In genomic region chr22:46769706-46770105, GRCh38 we compare ENCODE assay signal across 12 cellular contexts. TPM values are rescaled to one million over a fixed set of nuclear protein-coding genes. Genes with fewer than 3 reads are reported as not detected.
DNase-seq lines count a peak whose midpoint lies in the region; ATAC-seq, FAIRE-seq and TF ChIP-seq lines count a peak whose summit lies in the region.
"Had no signal": no experiment of that assay in that cellular context is flagged by ENCODE, and none has a peak within 500 bp of the region (broad histone marks: within the 10 kb centered on the region; RNA-seq: fewer than 3 reads in every experiment).

No MANE protein-coding gene starts in this region.

- H3K4me3 ChIP-seq in liver (ENCODE audit: low read depth in 1 of 3, low read length in 3 of 3): no peak overlapping the region
- H3K4me3 ChIP-seq in HepG2 (replicated peaks in 1 of 3; ENCODE audit: insufficient read depth in 1 of 3, low read depth in 2 of 3, low read length in 3 of 3): no peak overlapping the region
- no peak overlapping the region for H3K4me3 ChIP-seq in uterus
- H3K4me3 ChIP-seq in GM23248: no peak overlapping the region
- H3K4me3 ChIP-seq: SK-N-MC had no signal

- H3K36me3 Mint-ChIP-seq in naive thymus-derived CD8-positive, alpha-beta T cell: peaks cover 0 to 47% (median 0%) of the 10 kb centered on the region in 3 donors

- no peaks in the 10 kb centered on the region for H3K9me3 Mint-ChIP-seq in naive thymus-derived CD8-positive, alpha-beta T cell

- peaks cover 16% of the 10 kb centered on the region; the same call in 1 of the 2 replicates for H3F3A ChIP-seq in GM23248 (ENCODE audit: insufficient read depth)

- peaks cover 54% of the 10 kb centered on the region for H3K79me2 ChIP-seq in HepG2 (ENCODE audit: insufficient read depth, low read length)
- peaks cover 92% of the 10 kb centered on the region for H3K79me2 ChIP-seq in GM23248 (ENCODE audit: insufficient read depth)

- no peak for TF ChIP-seq POLR2A in HepG2 (IDR thresholded peaks at IDR 0.05; ENCODE audit: insufficient read depth in 1 of 2, low read depth in 2 of 2, low read length in 2 of 2)
- no peak for TF ChIP-seq POLR2A in uterus (IDR thresholded peaks at IDR 0.05)

- no peaks in the 10 kb centered on the region for H3K9me2 ChIP-seq in GM23248 (ENCODE audit: insufficient read depth)

- peaks cover 43 to 85% (median 80%) of the 10 kb centered on the region in 4 donors for H3K4me1 Mint-ChIP-seq in naive thymus-derived CD8-positive, alpha-beta T cell

- H3K9ac ChIP-seq in liver (ENCODE audit: low read depth in 1 of 2, low read length in 2 of 2): no peak overlapping the region
- H3K9ac ChIP-seq in HepG2 (ENCODE audit: insufficient read depth, low read depth, low read length): no peak overlapping the region
- H3K9ac ChIP-seq in GM23248: no peak overlapping the region

- H2AFZ ChIP-seq in HepG2 (ENCODE audit: low read length) (no peak overlapping the region), GM23248 (no peak overlapping the region)

- TF ChIP-seq EP300 in HepG2 (IDR thresholded peaks at IDR 0.05; ENCODE audit: low read depth in 2 of 2, low read length in 2 of 2): no peak
- TF ChIP-seq EP300 in HepG2 (CRISPR knock-in tag; IDR thresholded peaks at IDR 0.05; ENCODE audit: borderline replicate concordance): no peak

- 91% methylated on average over 6 of the region's 6 CpGs for WGBS in liver
- WGBS in HepG2 (ENCODE audit: low lambda C conversion rate): 91% methylated on average over 6 of the region's 6 CpGs
- 98 to 100% methylated on average over 6 of the region's 6 CpGs for WGBS in GM23248 (ENCODE audit: low coverage in 1 of 2, low lambda C conversion rate in 2 of 2, missing lambda C conversion rate in 2 of 2), 2 experiments

- FAIRE-seq in HepG2 (lab: Jason Lieb, UNC): no peak
- FAIRE-seq: endometrium had no signal

- intact Hi-C loops in HepG2 (cut with micrococcal nuclease; ENCODE audit: unreplicated experiment) (no loop called here), uterus (cut with DNase I; ENCODE audit: low total_unique reads) (no loop called here)

- ATAC-seq in HepG2: no peak
- no peak for ATAC-seq in naive thymus-derived CD8-positive, alpha-beta T cell
- ATAC-seq in HG03439 (IDR thresholded peaks at IDR 0.05; ENCODE audit: unreplicated experiment): no peak

- POLR2A ChIA-PET in HepG2 (lab: Yijun Ruan, JAX): no interaction called here
- POLR2A ChIA-PET in naive thymus-derived CD8-positive, alpha-beta T cell (lab: Charles Lee): interaction anchor here (2.3 kb wide), 1 partner anchor 22 kb away, joined by 10 read pairs; no protein-coding TSS in a partner anchor

- in situ Hi-C loops in HepG2 (cut with HindIII; ENCODE audit: extremely low pct_ligation_motif_present, low pct_unique_long_range_greater_than_20kb) (no loop called here), GM23248 (cut with MboI) (no loop called here)

- peak overlapping the region; percentile 65 to 72 for H3K27ac ChIP-seq in liver (ENCODE audit: low read depth in 1 of 2, low read length in 2 of 2)
- H3K27ac ChIP-seq in HepG2 (ENCODE audit: extremely low read length, insufficient read depth, low read length): no peak overlapping the region
- H3K27ac ChIP-seq in caudate nucleus (ENCODE audit: low read depth, low read length): peak overlapping the region; percentile 72
- H3K27ac ChIP-seq in uterus: peak overlapping the region; percentile 37 to 41
- H3K27ac ChIP-seq in GM23248: no peak overlapping the region
- H3K27ac ChIP-seq: C4-2B had no signal

- BruUV-seq in HepG2 (replicated peaks; lab: Mats Ljungman, UMichigan): no TSS peak

- H3K27me3 ChIP-seq in liver (ENCODE audit: control insufficient read depth in 4 of 4, insufficient read depth in 4 of 4, low read length in 3 of 4): no peaks in the 10 kb centered on the region
- no peaks in the 10 kb centered on the region; a peak in 1 of 5 replicates for H3K27me3 ChIP-seq in HepG2 (ENCODE audit: control insufficient read depth in 1 of 2, insufficient read depth in 2 of 2, low read length in 2 of 2)
- H3K27me3 ChIP-seq in uterus: no peaks in the 10 kb centered on the region
- no peaks in the 10 kb centered on the region for H3K27me3 ChIP-seq in GM23248 (replicated peaks; ENCODE audit: insufficient read depth)

- no peaks in the 10 kb centered on the region for H4K20me1 ChIP-seq in HepG2 (ENCODE audit: insufficient read depth, low read length)
- H4K20me1 ChIP-seq in GM23248 (ENCODE audit: insufficient read depth): no peaks in the 10 kb centered on the region

- H3K4me1 ChIP-seq in liver (ENCODE audit: control insufficient read depth in 4 of 4, insufficient read depth in 4 of 4, low read length in 3 of 4) (peaks cover 0 to 21% (median 9%) of the 10 kb centered on the region in 4 donors), HepG2 (ENCODE audit: insufficient read depth, low read length) (peaks cover 28% of the 10 kb centered on the region), uterus (no peaks in the 10 kb centered on the region), GM23248 (ENCODE audit: insufficient read depth) (peaks cover 13% of the 10 kb centered on the region)

- TF ChIP-seq CTCF in liver (IDR thresholded peaks at IDR 0.05; ENCODE audit: low read depth, low read length, missing input control): no peak
- TF ChIP-seq CTCF in HepG2 (CRISPR knock-in tag; IDR thresholded peaks at IDR 0.05): no peak
- no peak for TF ChIP-seq CTCF in uterus (IDR thresholded peaks at IDR 0.05)

- H3K27me3 Mint-ChIP-seq in naive thymus-derived CD8-positive, alpha-beta T cell: no peaks in the 10 kb centered on the region

- peak overlapping the region in 3 of 10 donors; percentile 41 to 79 (median 41) for H3K4me3 Mint-ChIP-seq in naive thymus-derived CD8-positive, alpha-beta T cell

- H3K27ac Mint-ChIP-seq in naive thymus-derived CD8-positive, alpha-beta T cell: peak overlapping the region; percentile 51 to 96 (median 88)

- H3K4me2 ChIP-seq in HepG2 (ENCODE audit: low read depth, low read length) (no peak overlapping the region), GM23248 (ENCODE audit: unreplicated experiment) (no peak overlapping the region)

- H3K9me3 ChIP-seq in liver (ENCODE audit: control insufficient read depth in 4 of 4, low read length in 3 of 4) (no peaks in the 10 kb centered on the region), HepG2 (ENCODE audit: low read length) (no peaks in the 10 kb centered on the region), uterus (no peaks in the 10 kb centered on the region), GM23248 (ENCODE audit: low read depth) (no peaks in the 10 kb centered on the region)

- DNase-seq in HepG2 (ENCODE audit: low spot score) (no peak), caudate nucleus (lab: John Stamatoyannopoulos, UW) (no peak), uterus (no peak), GM23248 (no peak)
- DNase-seq in naive thymus-derived CD8-positive, alpha-beta T cell: no peak
- DNase-seq in stimulated activated CD4-positive, alpha-beta T cell treated with anti-CD3 and anti-CD28 coated beads, Interleukin-2, amount 100 ng/mL, for 48 hours: no peak
- DNase-seq: KBM-7 had no signal

- CTCF ChIA-PET in HepG2 (lab: Yijun Ruan, JAX; ENCODE audit: low intra/inter-chr PET ratio, low total read pairs): no interaction called here

- no peaks in the 10 kb centered on the region for H3K36me3 ChIP-seq in liver (ENCODE audit: control insufficient read depth in 4 of 4, insufficient read depth in 3 of 4, low read depth in 1 of 4, low read length in 3 of 4)
- 0 out of 5 replicates have a peak, but pooled peaks cover 0 to 2% of the 10 kb centered on the region in 2 experiments for H3K36me3 ChIP-seq in HepG2 (replicated peaks in 1 of 2; ENCODE audit: control insufficient read depth in 1 of 2, insufficient read depth in 2 of 2, low read length in 2 of 2)
- no peaks in the 10 kb centered on the region for H3K36me3 ChIP-seq in uterus
- no peaks in the 10 kb centered on the region for H3K36me3 ChIP-seq in GM23248 (ENCODE audit: low read depth)

- TF ChIP-seq RAD21 in liver (IDR thresholded peaks at IDR 0.05) (no peak), HepG2 (CRISPR knock-in tag; IDR thresholded peaks at IDR 0.05) (no peak)

RNA-seq across cellular contexts. Expression of gene TBC1D22A, which starts 7.3 kb away (rescaled TPM):
- total RNA-seq in liver: 10 to 100 TPM in 1 of 2 donors, 1 to 10 TPM in 1; 8.3 to 12.4 TPM
- polyA plus RNA-seq in liver: 1 to 10 TPM; 4.1 to 8.5 TPM
- total RNA-seq in HepG2 (2016; rRNA removed; fragmentation: Illumina TruSeq; extraction: Trizol): 17.3 and 17.6 TPM in 2 replicates
- total RNA-seq in HepG2 (2016; cell fraction: cytosol; rRNA removed; fragmentation: Illumina TruSeq; extraction: Trizol; ENCODE audit: low read depth): 13.6 and 13.8 TPM in 2 replicates
- total RNA-seq in HepG2 (2016; cell fraction: insoluble cytoplasmic fraction; rRNA removed; fragmentation: Illumina TruSeq; extraction: Trizol): 14.5 and 18.0 TPM in 2 replicates
- total RNA-seq in HepG2 (2016; cell fraction: membrane; rRNA removed; fragmentation: Illumina TruSeq; extraction: Trizol): 15.2 and 19.7 TPM in 2 replicates
- 11.0 and 13.2 TPM in 2 replicates for total RNA-seq in HepG2 (2016; cell fraction: nucleus; rRNA removed; fragmentation: Illumina TruSeq; extraction: Trizol)
- 17.5 and 18.0 TPM in 2 replicates for polyA plus RNA-seq in HepG2 (2011; rRNA removed)
- polyA plus RNA-seq in HepG2 (2011; cell fraction: cytosol; rRNA removed): 16.4 and 18.2 TPM in 2 replicates
- 14.2 and 18.7 TPM in 2 replicates for polyA plus RNA-seq in HepG2 (2011; cell fraction: nucleus; rRNA removed)
- polyA plus RNA-seq in HepG2 (2012): 12.4 and 15.2 TPM in 2 replicates
- 7.7 and 9.5 TPM in 2 replicates for polyA plus RNA-seq in HepG2 (2016; cell fraction: cytosol; fragmentation: Illumina TruSeq; extraction: Trizol; ENCODE audit: low read depth)
- 17.3 and 21.6 TPM in 2 replicates for polyA plus RNA-seq in HepG2 (2016; cell fraction: insoluble cytoplasmic fraction; fragmentation: Illumina TruSeq; extraction: Trizol; ENCODE audit: low read depth)
- 14.3 and 16.8 TPM in 2 replicates for polyA plus RNA-seq in HepG2 (2016; cell fraction: membrane; fragmentation: Illumina TruSeq; extraction: Trizol; ENCODE audit: low read depth)
- 13.4 and 13.5 TPM in 2 replicates for polyA plus RNA-seq in HepG2 (2016; cell fraction: nucleus; fragmentation: Illumina TruSeq; extraction: Trizol; ENCODE audit: insufficient read depth, low read depth)
- polyA minus RNA-seq in HepG2 (2011; rRNA and poly(A)+ RNA removed; ENCODE audit: low replicate concordance): 14.2 and 23.5 TPM in 2 replicates
- polyA minus RNA-seq in HepG2 (2011; cell fraction: cytosol; rRNA and poly(A)+ RNA removed): 11.9 and 12.0 TPM in 2 replicates
- polyA minus RNA-seq in HepG2 (2011; cell fraction: nucleus; rRNA and poly(A)+ RNA removed): 21.5 and 22.0 TPM in 2 replicates
- 10 to 100 TPM; 51.2 to 57.2 TPM for total RNA-seq in naive thymus-derived CD8-positive, alpha-beta T cell
- 10 to 100 TPM; 23.0 to 24.6 (median 23.3) TPM for polyA plus RNA-seq in naive thymus-derived CD8-positive, alpha-beta T cell
- 10 to 100 TPM in 3 of 4 donors, 1 to 10 TPM in 1; 9.2 to 45.3 (median 22.8) TPM for total RNA-seq in uterus
- 12.3 and 13.3 TPM in 2 replicates for total RNA-seq in GM23248 (2014; rRNA removed; shearing (Covaris generic))
- polyA plus RNA-seq in GM23248 (2016; fragmentation: Nextera tagmentation; extraction: Ambion mirVana): 16.9 and 17.9 TPM in 2 replicates

RNA-seq across cellular contexts. Expression of gene CERK, which starts 31.7 kb away (rescaled TPM):
- total RNA-seq in liver: 10 to 100 TPM in 1 of 2 donors, 1 to 10 TPM in 1; 9.6 to 24.3 TPM
- 10 to 100 TPM in 1 of 2 donors, 1 to 10 TPM in 1; 7.9 to 10.7 TPM for polyA plus RNA-seq in liver
- total RNA-seq in HepG2 (2016; rRNA removed; fragmentation: Illumina TruSeq; extraction: Trizol): 40.3 and 41.8 TPM in 2 replicates
- 33.8 and 34.8 TPM in 2 replicates for total RNA-seq in HepG2 (2016; cell fraction: cytosol; rRNA removed; fragmentation: Illumina TruSeq; extraction: Trizol; ENCODE audit: low read depth)
- total RNA-seq in HepG2 (2016; cell fraction: insoluble cytoplasmic fraction; rRNA removed; fragmentation: Illumina TruSeq; extraction: Trizol): 36.2 and 38.6 TPM in 2 replicates
- total RNA-seq in HepG2 (2016; cell fraction: membrane; rRNA removed; fragmentation: Illumina TruSeq; extraction: Trizol): 63.0 and 65.4 TPM in 2 replicates
- 26.0 and 34.7 TPM in 2 replicates for total RNA-seq in HepG2 (2016; cell fraction: nucleus; rRNA removed; fragmentation: Illumina TruSeq; extraction: Trizol)
- 41.9 and 49.5 TPM in 2 replicates for polyA plus RNA-seq in HepG2 (2011; rRNA removed)
- 38.6 and 42.2 TPM in 2 replicates for polyA plus RNA-seq in HepG2 (2011; cell fraction: cytosol; rRNA removed)
- 42.7 and 45.1 TPM in 2 replicates for polyA plus RNA-seq in HepG2 (2011; cell fraction: nucleus; rRNA removed)
- 38.6 and 44.4 TPM in 2 replicates for polyA plus RNA-seq in HepG2 (2012)
- 31.4 and 34.6 TPM in 2 replicates for polyA plus RNA-seq in HepG2 (2016; cell fraction: cytosol; fragmentation: Illumina TruSeq; extraction: Trizol; ENCODE audit: low read depth)
- polyA plus RNA-seq in HepG2 (2016; cell fraction: insoluble cytoplasmic fraction; fragmentation: Illumina TruSeq; extraction: Trizol; ENCODE audit: low read depth): 32.4 and 37.2 TPM in 2 replicates
- polyA plus RNA-seq in HepG2 (2016; cell fraction: membrane; fragmentation: Illumina TruSeq; extraction: Trizol; ENCODE audit: low read depth): 47.9 and 48.5 TPM in 2 replicates
- polyA plus RNA-seq in HepG2 (2016; cell fraction: nucleus; fragmentation: Illumina TruSeq; extraction: Trizol; ENCODE audit: insufficient read depth, low read depth): 42.2 and 46.3 TPM in 2 replicates
- 29.1 and 59.9 TPM in 2 replicates for polyA minus RNA-seq in HepG2 (2011; rRNA and poly(A)+ RNA removed; ENCODE audit: low replicate concordance)
- 26.6 and 33.8 TPM in 2 replicates for polyA minus RNA-seq in HepG2 (2011; cell fraction: cytosol; rRNA and poly(A)+ RNA removed)
- polyA minus RNA-seq in HepG2 (2011; cell fraction: nucleus; rRNA and poly(A)+ RNA removed): 39.4 and 41.5 TPM in 2 replicates
- 100 to 1,000 TPM; 175 to 185 TPM for total RNA-seq in naive thymus-derived CD8-positive, alpha-beta T cell
- polyA plus RNA-seq in naive thymus-derived CD8-positive, alpha-beta T cell: 10 to 100 TPM; 39.4 to 61.2 (median 41.6) TPM
- total RNA-seq in uterus: 10 to 100 TPM; 37.4 to 59.9 (median 57.3) TPM
- total RNA-seq in GM23248 (2014; rRNA removed; shearing (Covaris generic)): 45.1 and 45.4 TPM in 2 replicates
- 24.3 and 25.3 TPM in 2 replicates for polyA plus RNA-seq in GM23248 (2016; fragmentation: Nextera tagmentation; extraction: Ambion mirVana)

Comparison
In these comparisons a context has a peak if more than half of its experiments do, and no peak if none do; other contexts are left out.
1. H3K27ac ChIP-seq: peak in liver (2 of 2), caudate nucleus (single experiment) and uterus (2 of 2); none in HepG2 (single experiment) and GM23248 (single experiment).